ENCODE assay signal across 1 cellular context in genomic region chr4:111959202-111959601, GRCh38.
TF ChIP-seq lines count a peak whose summit lies in the region.

No MANE protein-coding gene starts in this region.

TF ChIP-seq in GM23338, 12 proteins besides CTCF, POLR2A, EP300 and RAD21 (continued from another document):
- TF ChIP-seq, protein P1, sequence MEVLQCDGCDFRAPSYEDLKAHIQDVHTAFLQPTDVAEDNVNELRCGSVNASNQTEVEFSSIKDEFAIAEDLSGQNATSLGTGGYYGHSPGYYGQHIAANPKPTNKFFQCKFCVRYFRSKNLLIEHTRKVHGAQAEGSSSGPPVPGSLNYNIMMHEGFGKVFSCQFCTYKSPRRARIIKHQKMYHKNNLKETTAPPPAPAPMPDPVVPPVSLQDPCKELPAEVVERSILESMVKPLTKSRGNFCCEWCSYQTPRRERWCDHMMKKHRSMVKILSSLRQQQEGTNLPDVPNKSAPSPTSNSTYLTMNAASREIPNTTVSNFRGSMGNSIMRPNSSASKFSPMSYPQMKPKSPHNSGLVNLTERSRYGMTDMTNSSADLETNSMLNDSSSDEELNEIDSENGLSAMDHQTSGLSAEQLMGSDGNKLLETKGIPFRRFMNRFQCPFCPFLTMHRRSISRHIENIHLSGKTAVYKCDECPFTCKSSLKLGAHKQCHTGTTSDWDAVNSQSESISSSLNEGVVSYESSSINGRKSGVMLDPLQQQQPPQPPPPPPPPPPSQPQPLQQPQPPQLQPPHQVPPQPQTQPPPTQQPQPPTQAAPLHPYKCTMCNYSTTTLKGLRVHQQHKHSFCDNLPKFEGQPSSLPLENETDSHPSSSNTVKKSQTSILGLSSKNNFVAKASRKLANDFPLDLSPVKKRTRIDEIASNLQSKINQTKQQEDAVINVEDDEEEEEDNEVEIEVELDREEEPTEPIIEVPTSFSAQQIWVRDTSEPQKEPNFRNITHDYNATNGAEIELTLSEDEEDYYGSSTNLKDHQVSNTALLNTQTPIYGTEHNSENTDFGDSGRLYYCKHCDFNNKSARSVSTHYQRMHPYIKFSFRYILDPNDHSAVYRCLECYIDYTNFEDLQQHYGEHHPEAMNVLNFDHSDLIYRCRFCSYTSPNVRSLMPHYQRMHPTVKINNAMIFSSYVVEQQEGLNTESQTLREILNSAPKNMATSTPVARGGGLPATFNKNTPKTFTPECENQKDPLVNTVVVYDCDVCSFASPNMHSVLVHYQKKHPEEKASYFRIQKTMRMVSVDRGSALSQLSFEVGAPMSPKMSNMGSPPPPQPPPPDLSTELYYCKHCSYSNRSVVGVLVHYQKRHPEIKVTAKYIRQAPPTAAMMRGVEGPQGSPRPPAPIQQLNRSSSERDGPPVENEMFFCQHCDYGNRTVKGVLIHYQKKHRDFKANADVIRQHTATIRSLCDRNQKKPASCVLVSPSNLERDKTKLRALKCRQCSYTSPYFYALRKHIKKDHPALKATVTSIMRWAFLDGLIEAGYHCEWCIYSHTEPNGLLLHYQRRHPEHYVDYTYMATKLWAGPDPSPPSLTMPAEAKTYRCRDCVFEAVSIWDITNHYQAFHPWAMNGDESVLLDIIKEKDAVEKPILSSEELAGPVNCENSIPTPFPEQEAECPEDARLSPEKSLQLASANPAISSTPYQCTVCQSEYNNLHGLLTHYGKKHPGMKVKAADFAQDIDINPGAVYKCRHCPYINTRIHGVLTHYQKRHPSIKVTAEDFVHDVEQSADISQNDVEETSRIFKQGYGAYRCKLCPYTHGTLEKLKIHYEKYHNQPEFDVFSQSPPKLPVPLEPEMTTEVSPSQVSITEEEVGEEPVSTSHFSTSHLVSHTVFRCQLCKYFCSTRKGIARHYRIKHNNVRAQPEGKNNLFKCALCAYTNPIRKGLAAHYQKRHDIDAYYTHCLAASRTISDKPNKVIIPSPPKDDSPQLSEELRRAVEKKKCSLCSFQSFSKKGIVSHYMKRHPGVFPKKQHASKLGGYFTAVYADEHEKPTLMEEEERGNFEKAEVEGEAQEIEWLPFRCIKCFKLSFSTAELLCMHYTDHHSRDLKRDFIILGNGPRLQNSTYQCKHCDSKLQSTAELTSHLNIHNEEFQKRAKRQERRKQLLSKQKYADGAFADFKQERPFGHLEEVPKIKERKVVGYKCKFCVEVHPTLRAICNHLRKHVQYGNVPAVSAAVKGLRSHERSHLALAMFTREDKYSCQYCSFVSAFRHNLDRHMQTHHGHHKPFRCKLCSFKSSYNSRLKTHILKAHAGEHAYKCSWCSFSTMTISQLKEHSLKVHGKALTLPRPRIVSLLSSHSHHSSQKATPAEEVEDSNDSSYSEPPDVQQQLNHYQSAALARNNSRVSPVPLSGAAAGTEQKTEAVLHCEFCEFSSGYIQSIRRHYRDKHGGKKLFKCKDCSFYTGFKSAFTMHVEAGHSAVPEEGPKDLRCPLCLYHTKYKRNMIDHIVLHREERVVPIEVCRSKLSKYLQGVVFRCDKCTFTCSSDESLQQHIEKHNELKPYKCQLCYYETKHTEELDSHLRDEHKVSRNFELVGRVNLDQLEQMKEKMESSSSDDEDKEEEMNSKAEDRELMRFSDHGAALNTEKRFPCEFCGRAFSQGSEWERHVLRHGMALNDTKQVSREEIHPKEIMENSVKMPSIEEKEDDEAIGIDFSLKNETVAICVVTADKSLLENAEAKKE (CRISPR knock-in tag; IDR thresholded peaks at IDR 0.05): no peak
- TF ChIP-seq ZNF331 (CRISPR knock-in tag; IDR thresholded peaks at IDR 0.05; ENCODE audit: low read depth) (no peak), EZH2 (IDR thresholded peaks at IDR 0.05; ENCODE audit: low read depth, unreplicated experiment) (no peak), POLR2AphosphoS5 (IDR thresholded peaks at IDR 0.05; ENCODE audit: low read depth) (no peak), ZNF114 (CRISPR knock-in tag; IDR thresholded peaks at IDR 0.05) (no peak)
- TF ChIP-seq, protein P2, sequence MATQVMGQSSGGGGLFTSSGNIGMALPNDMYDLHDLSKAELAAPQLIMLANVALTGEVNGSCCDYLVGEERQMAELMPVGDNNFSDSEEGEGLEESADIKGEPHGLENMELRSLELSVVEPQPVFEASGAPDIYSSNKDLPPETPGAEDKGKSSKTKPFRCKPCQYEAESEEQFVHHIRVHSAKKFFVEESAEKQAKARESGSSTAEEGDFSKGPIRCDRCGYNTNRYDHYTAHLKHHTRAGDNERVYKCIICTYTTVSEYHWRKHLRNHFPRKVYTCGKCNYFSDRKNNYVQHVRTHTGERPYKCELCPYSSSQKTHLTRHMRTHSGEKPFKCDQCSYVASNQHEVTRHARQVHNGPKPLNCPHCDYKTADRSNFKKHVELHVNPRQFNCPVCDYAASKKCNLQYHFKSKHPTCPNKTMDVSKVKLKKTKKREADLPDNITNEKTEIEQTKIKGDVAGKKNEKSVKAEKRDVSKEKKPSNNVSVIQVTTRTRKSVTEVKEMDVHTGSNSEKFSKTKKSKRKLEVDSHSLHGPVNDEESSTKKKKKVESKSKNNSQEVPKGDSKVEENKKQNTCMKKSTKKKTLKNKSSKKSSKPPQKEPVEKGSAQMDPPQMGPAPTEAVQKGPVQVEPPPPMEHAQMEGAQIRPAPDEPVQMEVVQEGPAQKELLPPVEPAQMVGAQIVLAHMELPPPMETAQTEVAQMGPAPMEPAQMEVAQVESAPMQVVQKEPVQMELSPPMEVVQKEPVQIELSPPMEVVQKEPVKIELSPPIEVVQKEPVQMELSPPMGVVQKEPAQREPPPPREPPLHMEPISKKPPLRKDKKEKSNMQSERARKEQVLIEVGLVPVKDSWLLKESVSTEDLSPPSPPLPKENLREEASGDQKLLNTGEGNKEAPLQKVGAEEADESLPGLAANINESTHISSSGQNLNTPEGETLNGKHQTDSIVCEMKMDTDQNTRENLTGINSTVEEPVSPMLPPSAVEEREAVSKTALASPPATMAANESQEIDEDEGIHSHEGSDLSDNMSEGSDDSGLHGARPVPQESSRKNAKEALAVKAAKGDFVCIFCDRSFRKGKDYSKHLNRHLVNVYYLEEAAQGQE (IDR thresholded peaks at IDR 0.05; ENCODE audit: unreplicated experiment): no peak
TF ChIP-seq in GM23338: peak in this region for 0.
